21 cellular contexts compared by ENCODE assay signal in the genomic region with DNA sequence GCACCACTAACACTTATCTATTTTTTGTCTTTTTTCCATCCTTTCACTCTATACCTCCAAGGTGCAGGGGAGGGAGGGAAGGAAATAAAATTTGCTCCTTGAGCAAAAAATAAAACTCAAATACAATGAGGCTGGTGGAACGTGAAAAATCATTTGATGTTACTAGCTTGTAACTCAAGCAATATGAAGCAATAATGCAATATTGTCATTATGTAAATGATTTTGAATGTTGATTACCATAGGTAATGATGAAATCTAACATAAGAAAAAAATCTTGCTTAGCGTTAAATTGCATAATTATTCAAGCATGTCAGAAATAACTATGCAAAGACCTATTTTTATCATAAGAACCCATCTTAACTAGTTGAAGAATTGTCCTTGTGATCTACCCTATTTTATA.
DNase-seq lines count a peak whose midpoint lies in the region; ATAC-seq and TF ChIP-seq lines count a peak whose summit lies in the region.
"Had no signal": no experiment of that assay in that cellular context is flagged by ENCODE, and none has a peak within 500 bp of the region (broad histone marks: within the 10 kb centered on the region; RNA-seq: fewer than 3 reads in every experiment).

No MANE protein-coding gene starts in this region.

- 72% methylated on average over 2 of the region's 2 CpGs for WGBS in SK-N-SH (ENCODE audit: low lambda C conversion rate)
- 20% methylated on average over 1 of the region's 2 CpGs for WGBS in mesenchymal stem cell
- 74% methylated on average over 2 of the region's 2 CpGs for WGBS in smooth muscle cell (ENCODE audit: low lambda C conversion rate)

- H3K79me2 ChIP-seq in SK-N-SH (ENCODE audit: insufficient read depth) = no peaks in the 10 kb centered on the region
- H3K79me2 ChIP-seq in PC-9 (ENCODE audit: low read depth) = no peaks in the 10 kb centered on the region
- H3K79me2 ChIP-seq in smooth muscle cell (ENCODE audit: low read depth) = no peaks in the 10 kb centered on the region

- H3K4me2 ChIP-seq in SK-N-SH (peak overlapping the region; percentile 18; the same call in 1 of the 2 replicates), PC-9 (peak overlapping the region; percentile 68), mesenchymal stem cell (ENCODE audit: low read length, poor library complexity, severe bottlenecking) (no peak overlapping the region), smooth muscle cell (peak overlapping the region; percentile 59)

- no peak overlapping the region for H3K9ac ChIP-seq in SK-N-SH
- H3K9ac ChIP-seq in mesenchymal stem cell (ENCODE audit: low read length) = peak overlapping the region; percentile 78
- no peak overlapping the region for H3K9ac ChIP-seq in smooth muscle cell (ENCODE audit: low read depth)

- H2BK5ac ChIP-seq in mesenchymal stem cell (ENCODE audit: low read depth, low read length, poor library complexity, severe bottlenecking) = no peak overlapping the region

- 0 out of 4 replicates have a peak overlapping the region, but pooled peaks of 1 of the 2 experiments have one; percentile 1 for H3K4me3 ChIP-seq in SK-N-SH (ENCODE audit: low read depth in 2 of 2, low read length in 1 of 2)
- peak overlapping the region; percentile 29; the same call in 1 of the 2 replicates for H3K4me3 ChIP-seq in PC-9
- peak overlapping the region in 1 of 2 experiments; percentile 28 for H3K4me3 ChIP-seq in mesenchymal stem cell (ENCODE audit: insufficient read depth in 1 of 2, low read depth in 1 of 2, low read length in 2 of 2)
- no peak overlapping the region for H3K4me3 ChIP-seq in smooth muscle cell
- no peak overlapping the region for H3K4me3 ChIP-seq in H7 (ENCODE audit: insufficient read depth, low read depth, low read length)

- H3K36me3 ChIP-seq in SK-N-SH (replicated peaks in 1 of 2; ENCODE audit: control insufficient read depth in 1 of 2, insufficient read depth in 2 of 2, low read length in 1 of 2) (no peaks in the 10 kb centered on the region), PC-9 (ENCODE audit: low read depth) (no peaks in the 10 kb centered on the region), mesenchymal stem cell (ENCODE audit: control insufficient read depth in 1 of 2, insufficient read depth in 2 of 2, low read depth in 1 of 2, low read length in 2 of 2) (no peaks in the 10 kb centered on the region), smooth muscle cell (ENCODE audit: low read depth) (no peaks in the 10 kb centered on the region), H7 (replicated peaks; ENCODE audit: control insufficient read depth, insufficient read depth, low read length) (no peaks in the 10 kb centered on the region)

- H2AFZ ChIP-seq in SK-N-SH (ENCODE audit: low read depth) (no peak overlapping the region; the same call in 1 of the 2 replicates), PC-9 (peak overlapping the region; percentile 67; the same call in 1 of the 2 replicates), mesenchymal stem cell (ENCODE audit: low read depth, low read length) (no peak overlapping the region), smooth muscle cell (ENCODE audit: low read depth) (peak overlapping the region; percentile 23)

- H2BK15ac ChIP-seq in mesenchymal stem cell (ENCODE audit: low read depth, poor library complexity, severe bottlenecking) = no peak overlapping the region

- H3K23ac ChIP-seq in mesenchymal stem cell (ENCODE audit: low read length in 2 of 2) = no peak overlapping the region

- H2BK120ac ChIP-seq in mesenchymal stem cell (ENCODE audit: low read depth, low read length) = no peak overlapping the region

- no peaks in the 10 kb centered on the region for H3K79me1 ChIP-seq in mesenchymal stem cell (replicated peaks; ENCODE audit: low read length, poor library complexity, severe bottlenecking)

- no peak for TF ChIP-seq CTCF in SK-N-SH (IDR thresholded peaks at IDR 0.05)
- no peak for TF ChIP-seq CTCF in PC-9 (conservative IDR thresholded peaks at IDR 0.05)
- TF ChIP-seq CTCF in smooth muscle cell (IDR thresholded peaks at IDR 0.05; ENCODE audit: borderline replicate concordance, insufficient read depth, poor library complexity, severe bottlenecking) = no peak

- no peaks in the 10 kb centered on the region for H4K20me1 ChIP-seq in SK-N-SH (ENCODE audit: insufficient read depth)
- H4K20me1 ChIP-seq in PC-9 (ENCODE audit: insufficient read depth) = no peaks in the 10 kb centered on the region
- no peaks in the 10 kb centered on the region for H4K20me1 ChIP-seq in smooth muscle cell (ENCODE audit: low read depth)

- TF ChIP-seq RAD21 in SK-N-SH (IDR thresholded peaks at IDR 0.05; ENCODE audit: low read length) = no peak

- peaks cover 0 to 4% of the 10 kb centered on the region in 2 experiments; a peak in 2 of 4 replicates for H3K4me1 ChIP-seq in SK-N-SH (ENCODE audit: control insufficient read depth in 1 of 2, insufficient read depth in 2 of 2, low read depth in 1 of 2, low read length in 1 of 2)
- peaks cover 18% of the 10 kb centered on the region for H3K4me1 ChIP-seq in PC-9 (replicated peaks; ENCODE audit: insufficient read depth)
- peaks cover 3% of the 10 kb centered on the region for H3K4me1 ChIP-seq in mesenchymal stem cell (ENCODE audit: control insufficient read depth, insufficient read depth, low read depth, low read length)
- H3K4me1 ChIP-seq in smooth muscle cell (ENCODE audit: low read depth) = no peaks in the 10 kb centered on the region

- no peak for TF ChIP-seq EP300 in SK-N-SH (IDR thresholded peaks at IDR 0.05; ENCODE audit: borderline replicate concordance in 1 of 2, low read depth in 1 of 2, low read length in 1 of 2)

- POLR2A ChIA-PET in SK-N-SH (lab: Yijun Ruan, JAX) = no interaction called here
- POLR2A ChIA-PET in PC-9 (lab: Charles Lee; ENCODE audit: unreplicated experiment) = no interaction called here

- DNase-seq in SK-N-SH (no peak), PC-9 (no peak), mesenchymal stem cell (no peak), smooth muscle cell (lab: John Stamatoyannopoulos, UW; ENCODE audit: unreplicated experiment) (no peak), H7 (no peak), midbrain (lab: John Stamatoyannopoulos, UW) (no peak)
- DNase-seq: AML-193; C1 segment of cervical spinal cord; CD8-positive, alpha-beta T cell; DMS153; KBM-7; MM.1S; NCI-H1092 treated with DMSO at 0.1 percent for 48 hours; NCI-H146; NCI-H2081; NCI-H2171; NCI-H524 treated with DMSO at 0.1 percent for 48 hours; Right ventricle myocardium superior had no signal

- H3K9me3 ChIP-seq in SK-N-SH (no peaks in the 10 kb centered on the region), PC-9 (ENCODE audit: insufficient read depth, low read depth) (no peaks in the 10 kb centered on the region), mesenchymal stem cell (ENCODE audit: control insufficient read depth, low read length) (peaks cover 3% of the 10 kb centered on the region), smooth muscle cell (replicated peaks; ENCODE audit: low read depth) (no peaks in the 10 kb centered on the region)

- H2BK12ac ChIP-seq in mesenchymal stem cell (ENCODE audit: low read length in 2 of 2) = no peak overlapping the region

- no peak overlapping the region for H3K18ac ChIP-seq in mesenchymal stem cell (ENCODE audit: low read depth in 1 of 2, low read length in 2 of 2)

- H3F3A ChIP-seq in SK-N-SH (replicated peaks; ENCODE audit: insufficient read depth) (no peaks in the 10 kb centered on the region), PC-9 (ENCODE audit: insufficient read depth, low read depth) (no peaks in the 10 kb centered on the region), smooth muscle cell (ENCODE audit: low read depth) (no peaks in the 10 kb centered on the region)

- intact Hi-C loops in PC-9 (cut with micrococcal nuclease; ENCODE audit: unreplicated experiment) = no loop called here

- CTCF ChIA-PET in SK-N-SH (lab: Yijun Ruan, JAX) (interaction anchor here (1.7 kb wide), 1 partner anchor 16 kb away, joined by 3 read pairs; no protein-coding TSS in a partner anchor), PC-9 (lab: Charles Lee) (no interaction called here)

- H3K27me3 ChIP-seq in SK-N-SH (ENCODE audit: insufficient read depth) (no peaks in the 10 kb centered on the region), PC-9 (ENCODE audit: insufficient read depth, low read depth) (no peaks in the 10 kb centered on the region), mesenchymal stem cell (ENCODE audit: control insufficient read depth in 1 of 2, insufficient read depth in 1 of 2, low read length in 2 of 2) (no peaks in the 10 kb centered on the region), smooth muscle cell (ENCODE audit: low read depth) (no peaks in the 10 kb centered on the region), H7 (ENCODE audit: control insufficient read depth, insufficient read depth, low read length) (no peaks in the 10 kb centered on the region)

- ATAC-seq in SK-N-SH treated with all-trans-retinoic acid at 6 μM for 48 hours (no peak), GM18861 (IDR thresholded peaks at IDR 0.05; ENCODE audit: unreplicated experiment) (no peak)
- ATAC-seq: CD8-positive, alpha-beta T cell had no signal

- BruUV-seq in PC-9 (replicated peaks; lab: Mats Ljungman, UMichigan) = no TSS peak

- no peak overlapping the region for H2AK5ac ChIP-seq in mesenchymal stem cell (ENCODE audit: low read length, severe bottlenecking)

- H3K9me2 ChIP-seq in SK-N-SH (no peaks in the 10 kb centered on the region), PC-9 (ENCODE audit: insufficient read depth) (no peaks in the 10 kb centered on the region)

- H4K8ac ChIP-seq in mesenchymal stem cell (ENCODE audit: low read length) = no peak overlapping the region

- H3K27ac ChIP-seq in SK-N-SH (ENCODE audit: low read depth in 2 of 2, low read length in 1 of 2) (peak overlapping the region in 1 of 2 experiments; percentile 44; a peak in 2 of 4 replicates), PC-9 (peak overlapping the region; percentile 32; the same call in 1 of the 2 replicates), mesenchymal stem cell (ENCODE audit: low read length, poor library complexity, severe bottlenecking) (peak overlapping the region; percentile 40), smooth muscle cell (ENCODE audit: low read depth) (peak overlapping the region; percentile 59)
- H3K27ac ChIP-seq: 22Rv1 had no signal

- no peak overlapping the region for H3K14ac ChIP-seq in mesenchymal stem cell (ENCODE audit: low read length in 2 of 2)

- H4K91ac ChIP-seq in mesenchymal stem cell (ENCODE audit: low read length) = no peak overlapping the region

- no peak overlapping the region for H3K4ac ChIP-seq in mesenchymal stem cell (ENCODE audit: low read depth in 1 of 2, low read length in 2 of 2)

TF ChIP-seq in SK-N-SH, 30 proteins besides CTCF, POLR2A, EP300 and RAD21:
- no peak for TF ChIP-seq SIN3A (IDR thresholded peaks at IDR 0.05; ENCODE audit: borderline replicate concordance, low read depth, low read length)
- TF ChIP-seq NRF1 (IDR thresholded peaks at IDR 0.05; ENCODE audit: low read depth, low read length) = no peak

Comparison
In these comparisons a context has a peak if more than half of its experiments do, and no peak if none do; other contexts are left out.
1. H2AFZ ChIP-seq: peak in PC-9 (single experiment) and smooth muscle cell (single experiment); none in SK-N-SH (single experiment) and mesenchymal stem cell (single experiment).